ENCODE assay signal across 13 cellular contexts in the genomic region with DNA sequence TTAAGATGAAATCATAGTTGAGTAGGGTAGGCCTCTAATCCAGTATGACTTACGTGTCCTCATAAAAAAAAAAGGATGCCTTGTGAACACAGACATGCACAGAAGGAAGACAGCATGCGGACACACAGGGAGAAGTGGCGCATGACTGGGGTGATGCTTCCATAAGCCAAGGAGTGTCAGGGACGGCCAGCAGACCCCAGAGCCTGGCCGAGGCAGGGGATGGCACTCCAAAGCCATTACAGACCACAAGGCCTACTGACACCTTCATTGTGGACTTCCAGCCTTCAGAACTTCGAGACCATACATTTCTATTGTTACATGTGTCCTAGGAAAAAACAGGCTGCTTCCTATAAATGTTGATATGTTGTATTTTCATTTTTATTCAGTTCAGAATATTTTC. TPM values are rescaled to one million over a fixed set of nuclear protein-coding genes. Genes with fewer than 3 reads are reported as not detected.
DNase-seq lines count a peak whose midpoint lies in the region; ATAC-seq and TF ChIP-seq lines count a peak whose summit lies in the region.
"Had no signal": no experiment of that assay in that cellular context is flagged by ENCODE, and none has a peak within 500 bp of the region (broad histone marks: within the 10 kb centered on the region; RNA-seq: fewer than 3 reads in every experiment).

No MANE protein-coding gene starts in this region.

- H3K9me3 ChIP-seq in RWPE2 (ENCODE audit: severe bottlenecking) (no peaks in the 10 kb centered on the region), duodenal mucosa (ENCODE audit: control insufficient read depth in 1 of 2, low read length in 2 of 2) (no peaks in the 10 kb centered on the region)

- H3K27me3 Mint-ChIP-seq in activated naive CD4-positive, alpha-beta T cell treated with anti-CD3 and anti-CD28 coated beads for 36 hours (ENCODE audit: low read depth): no peaks in the 10 kb centered on the region
- H3K27me3 Mint-ChIP-seq in stimulated activated naive CD8-positive, alpha-beta T cell treated with anti-CD3 and anti-CD28 coated beads, Interleukin-15, amount 100 ng/mL, for 72 hours: no peaks in the 10 kb centered on the region

- intact Hi-C loops in activated naive CD4-positive, alpha-beta T cell treated with anti-CD3 and anti-CD28 coated beads for 36 hours (cut with micrococcal nuclease): loop anchor here (1.0 to 2.0 kb wide), 2 partner anchors 10 to 20 kb away; a partner anchor contains a TSS

- H3K27ac ChIP-seq in RWPE2 (ENCODE audit: poor library complexity, severe bottlenecking) (no peak overlapping the region), duodenal mucosa (ENCODE audit: low read depth, low read length) (no peak overlapping the region)

- H3K4me3 ChIP-seq in RWPE2 (ENCODE audit: severe bottlenecking) (no peak overlapping the region), duodenal mucosa (ENCODE audit: low read depth in 1 of 2, low read length in 2 of 2) (peak overlapping the region in 1 of 2 donors; percentile 24)

- H3K27me3 ChIP-seq in RWPE2 (ENCODE audit: insufficient read depth, poor library complexity, severe bottlenecking) (no peaks in the 10 kb centered on the region), duodenal mucosa (ENCODE audit: control insufficient read depth in 1 of 2, insufficient read depth in 2 of 2, low read length in 2 of 2) (no peaks in the 10 kb centered on the region)

- ATAC-seq in RWPE2 (ENCODE audit: low read depth): no peak
- no peak for ATAC-seq in stimulated activated naive CD8-positive, alpha-beta T cell treated with anti-CD3 and anti-CD28 coated beads, Interleukin-15, amount 100 ng/mL, for 72 hours

- peak overlapping the region; percentile 45 for H3K4me3 Mint-ChIP-seq in activated naive CD4-positive, alpha-beta T cell treated with anti-CD3 and anti-CD28 coated beads for 36 hours
- H3K4me3 Mint-ChIP-seq in stimulated activated naive CD8-positive, alpha-beta T cell treated with anti-CD3 and anti-CD28 coated beads, Interleukin-15, amount 100 ng/mL, for 72 hours: peak overlapping the region; percentile 75 to 84

- peaks cover 10% of the 10 kb centered on the region for H3K36me3 ChIP-seq in RWPE2 (ENCODE audit: low read depth)
- peaks cover 1 to 3% of the 10 kb centered on the region in 2 donors for H3K36me3 ChIP-seq in duodenal mucosa (ENCODE audit: control insufficient read depth in 1 of 2, insufficient read depth in 2 of 2, low read length in 2 of 2)

- TF ChIP-seq CTCF in RWPE2 (IDR thresholded peaks at IDR 0.05; ENCODE audit: poor library complexity, severe bottlenecking): no peak

- no peak for DNase-seq in activated naive CD4-positive, alpha-beta T cell treated with anti-CD3 and anti-CD28 coated beads for 36 hours
- no peak for DNase-seq in activated naive CD4-positive, alpha-beta T cell treated with Interleukin-2 at 50 U/mL for 16 hours
- DNase-seq in RWPE2 (ENCODE audit: low spot score): peak; percentile 10
- DNase-seq in stimulated activated naive CD8-positive, alpha-beta T cell treated with anti-CD3 and anti-CD28 coated beads, Interleukin-15, amount 100 ng/mL, for 72 hours: no peak
- no peak for DNase-seq in NCI-H1694 treated with DMSO at 0.1 percent for 48 hours (lab: John Stamatoyannopoulos, UW)
- no peak for DNase-seq in medulla oblongata (ENCODE audit: extremely low spot score)
- no peak for DNase-seq in NCI-H1930 (lab: John Stamatoyannopoulos, UW)
- DNase-seq: DMS79, GOT3, mammary epithelial cell, NCI-H2081 treated with DMSO at 0.1 percent for 48 hours, SIG-M5 had no signal

- H3K4me1 Mint-ChIP-seq in activated naive CD4-positive, alpha-beta T cell treated with anti-CD3 and anti-CD28 coated beads for 36 hours (ENCODE audit: low read depth): peaks cover 48% of the 10 kb centered on the region
- peaks cover 55% of the 10 kb centered on the region for H3K4me1 Mint-ChIP-seq in stimulated activated naive CD8-positive, alpha-beta T cell treated with anti-CD3 and anti-CD28 coated beads, Interleukin-15, amount 100 ng/mL, for 72 hours

- H3K36me3 Mint-ChIP-seq in activated naive CD4-positive, alpha-beta T cell treated with anti-CD3 and anti-CD28 coated beads for 36 hours (ENCODE audit: low read depth): peaks cover 10% of the 10 kb centered on the region

- no peaks in the 10 kb centered on the region for H3K9me3 Mint-ChIP-seq in activated naive CD4-positive, alpha-beta T cell treated with anti-CD3 and anti-CD28 coated beads for 36 hours
- no peaks in the 10 kb centered on the region for H3K9me3 Mint-ChIP-seq in stimulated activated naive CD8-positive, alpha-beta T cell treated with anti-CD3 and anti-CD28 coated beads, Interleukin-15, amount 100 ng/mL, for 72 hours

- H3K4me1 ChIP-seq in RWPE2 (ENCODE audit: insufficient read depth, poor library complexity, severe bottlenecking) (no peaks in the 10 kb centered on the region), duodenal mucosa (ENCODE audit: control insufficient read depth in 1 of 2, insufficient read depth in 2 of 2, low read length in 2 of 2) (peaks cover 4 to 13% of the 10 kb centered on the region in 2 donors)

- CTCF ChIA-PET in activated naive CD4-positive, alpha-beta T cell treated with anti-CD3 and anti-CD28 coated beads for 36 hours (lab: Charles Lee): interaction anchor here (0.6 kb wide), 1 partner anchor 18 kb away, joined by 4 read pairs; no protein-coding TSS in a partner anchor

- peak overlapping the region; percentile 10 to 28 for H3K9ac ChIP-seq in duodenal mucosa (ENCODE audit: low read depth in 1 of 2, low read length in 2 of 2)

- peak overlapping the region; percentile 64 for H3K27ac Mint-ChIP-seq in activated naive CD4-positive, alpha-beta T cell treated with anti-CD3 and anti-CD28 coated beads for 36 hours
- peak overlapping the region; percentile 84 to 91 for H3K27ac Mint-ChIP-seq in stimulated activated naive CD8-positive, alpha-beta T cell treated with anti-CD3 and anti-CD28 coated beads, Interleukin-15, amount 100 ng/mL, for 72 hours

RNA-seq across cellular contexts. Expression of a gene that starts 19.9 kb away (rescaled TPM):
- total RNA-seq in activated naive CD4-positive, alpha-beta T cell treated with anti-CD3 and anti-CD28 coated beads for 36 hours: 10 to 100 TPM; 57.9 to 59.0 TPM

RNA-seq across cellular contexts. Expression of a gene that starts 33.2 kb away (rescaled TPM):
- 10 to 100 TPM; 19.1 to 21.4 TPM for total RNA-seq in activated naive CD4-positive, alpha-beta T cell treated with anti-CD3 and anti-CD28 coated beads for 36 hours

RNA-seq across cellular contexts. Expression of a gene that starts 48.4 kb away (rescaled TPM):
- total RNA-seq in activated naive CD4-positive, alpha-beta T cell treated with anti-CD3 and anti-CD28 coated beads for 36 hours: 10 to 100 TPM; 50.9 to 52.5 TPM

RNA-seq across cellular contexts. Expression of a gene that starts 60.0 kb away (rescaled TPM):
- total RNA-seq in activated naive CD4-positive, alpha-beta T cell treated with anti-CD3 and anti-CD28 coated beads for 36 hours: 10 to 100 TPM; 32.4 to 36.6 TPM
